Comparison of ENCODE assay signal across 10 cellular contexts in the genomic region with DNA sequence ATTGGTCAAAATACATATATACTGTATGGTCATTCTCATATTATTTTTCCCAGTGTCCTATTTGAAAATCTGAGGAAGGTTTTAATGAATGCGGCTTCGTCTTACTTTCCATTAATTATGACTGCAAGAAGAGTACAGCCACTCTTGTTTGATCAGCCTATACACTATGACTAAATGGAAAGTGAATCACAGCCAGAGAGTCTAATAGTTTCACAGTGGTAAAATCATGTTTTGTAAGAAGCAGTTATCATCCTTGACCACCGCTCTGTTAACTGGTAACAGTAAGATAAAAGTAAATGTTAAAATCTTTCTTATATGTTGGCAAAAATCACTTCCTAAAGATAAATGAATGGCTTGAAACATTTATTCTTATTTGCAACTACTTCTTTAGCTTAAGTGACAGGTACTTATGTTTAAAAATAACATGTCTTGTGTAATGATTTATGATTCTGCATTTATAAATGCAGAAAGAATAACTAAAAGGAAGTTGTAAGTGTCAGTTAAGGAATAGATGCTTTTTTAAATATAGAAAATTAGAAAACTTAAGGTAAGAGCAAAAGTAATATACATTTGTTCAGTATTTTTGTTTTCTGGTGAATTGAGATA. TPM values are rescaled to one million over a fixed set of nuclear protein-coding genes. Genes with fewer than 3 reads are reported as not detected.
DNase-seq lines count a peak whose midpoint lies in the region; ATAC-seq and TF ChIP-seq lines count a peak whose summit lies in the region.
"Had no signal": no experiment of that assay in that cellular context is flagged by ENCODE, and none has a peak within 500 bp of the region (broad histone marks: within the 10 kb centered on the region; RNA-seq: fewer than 3 reads in every experiment).

No MANE protein-coding gene starts in this region.

- TF ChIP-seq CTCF in uterus (IDR thresholded peaks at IDR 0.05) = no peak

- DNase-seq in SJSA1 (ENCODE audit: low read depth in 1 of 2, low spot score in 2 of 2) (peak in 1 of 2 experiments; percentile 54), mesenchymal stem cell (peak; percentile 77), NCI-H1694 (lab: John Stamatoyannopoulos, UW) (no peak), activated T-cell treated with anti-CD3 and anti-CD28 coated beads for 4 hours (no peak), NK-92 (lab: John Stamatoyannopoulos, UW; ENCODE audit: unreplicated experiment) (no peak), uterus (no peak)
- DNase-seq: activated CD4-positive, CD25-positive, alpha-beta regulatory T cell treated with anti-CD3 and anti-CD28 coated beads, Interleukin-2, amount 50 U/mL, for 72 hours; occipital lobe had no signal

- TF ChIP-seq POLR2A in uterus (IDR thresholded peaks at IDR 0.05) = no peak

- no peaks in the 10 kb centered on the region for H3K79me1 ChIP-seq in mesenchymal stem cell (replicated peaks; ENCODE audit: low read length, poor library complexity, severe bottlenecking)

- H2AFZ ChIP-seq in mesenchymal stem cell (ENCODE audit: low read depth, low read length) = no peak overlapping the region

- peak overlapping the region; percentile 78 for H3K9ac ChIP-seq in mesenchymal stem cell (ENCODE audit: low read length)

- H3K27ac ChIP-seq in SJSA1 = peak overlapping the region; percentile 75
- H3K27ac ChIP-seq in mesenchymal stem cell (ENCODE audit: low read length, poor library complexity, severe bottlenecking) = peak overlapping the region; percentile 52
- no peak overlapping the region for H3K27ac ChIP-seq in uterus

- ATAC-seq in GM18867 (IDR thresholded peaks at IDR 0.05; ENCODE audit: unreplicated experiment) (peak; percentile 39), HG02678 (IDR thresholded peaks at IDR 0.05; ENCODE audit: unreplicated experiment) (peak; percentile 76)

- H3K4me3 ChIP-seq in SJSA1 = no peak overlapping the region
- no peak overlapping the region for H3K4me3 ChIP-seq in mesenchymal stem cell (ENCODE audit: insufficient read depth in 1 of 2, low read depth in 1 of 2, low read length in 2 of 2)
- no peak overlapping the region for H3K4me3 ChIP-seq in uterus

- no peaks in the 10 kb centered on the region for H3K9me3 ChIP-seq in SJSA1 (replicated peaks)
- H3K9me3 ChIP-seq in mesenchymal stem cell (ENCODE audit: control insufficient read depth, low read length) = no peaks in the 10 kb centered on the region
- no peaks in the 10 kb centered on the region for H3K9me3 ChIP-seq in uterus

- H4K8ac ChIP-seq in mesenchymal stem cell (ENCODE audit: low read length) = no peak overlapping the region

- no peak overlapping the region for H2AK5ac ChIP-seq in mesenchymal stem cell (ENCODE audit: low read length, severe bottlenecking)

- no peak overlapping the region for H2BK12ac ChIP-seq in mesenchymal stem cell (ENCODE audit: low read length in 2 of 2)

- no peaks in the 10 kb centered on the region for H3K27me3 ChIP-seq in SJSA1 (replicated peaks)
- H3K27me3 ChIP-seq in mesenchymal stem cell (ENCODE audit: control insufficient read depth in 1 of 2, insufficient read depth in 1 of 2, low read length in 2 of 2) = no peaks in the 10 kb centered on the region
- H3K27me3 ChIP-seq in uterus = no peaks in the 10 kb centered on the region

- no peak overlapping the region for H3K14ac ChIP-seq in mesenchymal stem cell (ENCODE audit: low read length in 2 of 2)

- H2BK15ac ChIP-seq in mesenchymal stem cell (ENCODE audit: low read depth, poor library complexity, severe bottlenecking) = no peak overlapping the region

- H3K4me1 ChIP-seq in SJSA1 (replicated peaks) (peaks cover 37% of the 10 kb centered on the region), mesenchymal stem cell (ENCODE audit: control insufficient read depth, insufficient read depth, low read depth, low read length) (peaks cover 6% of the 10 kb centered on the region), uterus (no peaks in the 10 kb centered on the region)

- no peak overlapping the region for H3K18ac ChIP-seq in mesenchymal stem cell (ENCODE audit: low read depth in 1 of 2, low read length in 2 of 2)

- WGBS in mesenchymal stem cell = 17% methylated on average over 1 of the region's 3 CpGs

- no peak overlapping the region for H2BK5ac ChIP-seq in mesenchymal stem cell (ENCODE audit: low read depth, low read length, poor library complexity, severe bottlenecking)

- peak overlapping the region; percentile 22 for H3K4me2 ChIP-seq in mesenchymal stem cell (ENCODE audit: low read length, poor library complexity, severe bottlenecking)

- intact Hi-C loops in uterus (cut with DNase I; ENCODE audit: low total_unique reads) = no loop called here

- H3K23ac ChIP-seq in mesenchymal stem cell (ENCODE audit: low read length in 2 of 2) = no peak overlapping the region

- no peak overlapping the region for H2BK120ac ChIP-seq in mesenchymal stem cell (ENCODE audit: low read depth, low read length)

- no peaks in the 10 kb centered on the region for H3K36me3 ChIP-seq in SJSA1
- H3K36me3 ChIP-seq in mesenchymal stem cell (ENCODE audit: control insufficient read depth in 1 of 2, insufficient read depth in 2 of 2, low read depth in 1 of 2, low read length in 2 of 2) = peaks cover 0 to 9% of the 10 kb centered on the region in 2 experiments
- no peaks in the 10 kb centered on the region for H3K36me3 ChIP-seq in uterus

- no peak overlapping the region for H4K91ac ChIP-seq in mesenchymal stem cell (ENCODE audit: low read length)

- no peak overlapping the region for H3K4ac ChIP-seq in mesenchymal stem cell (ENCODE audit: low read depth in 1 of 2, low read length in 2 of 2)

RNA-seq across cellular contexts. Expression of gene GALNT7, which starts 13.3 kb away (rescaled TPM):
- 14.8 and 24.7 TPM in 2 replicates for total RNA-seq in SJSA1 (2014; rRNA removed; shearing (Covaris generic))
- polyA plus RNA-seq in mesenchymal stem cell (2013, experiment 1 of 2) = 20.9 TPM
- 21.9 TPM for polyA plus RNA-seq in mesenchymal stem cell (2013, experiment 2 of 2)
- total RNA-seq in uterus = 10 to 100 TPM in 3 of 4 donors, 1 to 10 TPM in 1; 7.7 to 48.2 (median 19.2) TPM

Comparison
In these comparisons a context has a peak if more than half of its experiments do, and no peak if none do; other contexts are left out.
1. H3K27ac ChIP-seq: peak in SJSA1 (single experiment) and mesenchymal stem cell (single experiment); none in uterus (0 of 2).